Comparison of ENCODE assay signal across 1 cellular context in the genomic region with DNA sequence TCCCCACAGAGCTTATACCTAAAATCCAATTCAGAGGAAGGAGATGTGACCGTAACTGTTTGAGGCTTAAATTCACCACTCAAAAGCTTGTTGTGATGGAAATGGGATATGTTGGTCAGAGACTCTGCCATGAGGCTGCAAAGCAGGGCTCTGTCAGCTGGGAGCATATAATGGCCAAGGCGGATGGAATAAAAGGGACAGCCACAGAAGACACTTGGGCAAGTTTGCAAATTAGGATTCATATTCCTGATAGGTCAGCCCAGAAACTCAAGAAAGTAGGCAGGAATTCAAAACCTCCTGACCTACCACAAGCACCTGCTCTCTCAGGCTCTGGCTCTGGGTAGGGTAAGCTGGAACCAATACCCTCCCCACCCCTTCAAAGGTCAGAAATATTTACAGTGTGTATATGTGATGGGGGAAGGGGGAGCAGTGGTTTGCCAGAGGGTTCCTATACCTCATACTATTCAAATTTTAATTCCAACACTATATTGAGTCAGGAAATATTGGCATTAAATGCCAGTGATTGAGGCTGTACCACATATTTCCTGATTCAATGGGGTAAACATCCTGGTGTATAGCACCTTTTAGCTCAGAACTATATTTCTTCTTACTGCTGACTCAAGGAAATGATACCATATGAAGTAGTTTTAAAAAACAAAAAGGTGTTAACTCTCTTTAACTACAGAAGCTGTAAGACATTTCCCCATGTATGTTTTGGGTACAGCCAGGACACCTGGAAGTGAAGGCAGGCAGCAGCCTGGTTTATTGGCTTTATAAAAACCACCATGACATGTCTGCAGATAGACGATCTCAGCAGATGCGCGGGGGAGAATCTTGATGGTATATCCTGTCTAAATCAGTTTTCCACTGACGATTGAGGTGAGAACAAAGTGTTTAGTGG.
TF ChIP-seq lines count a peak whose summit lies in the region.

No MANE protein-coding gene starts in this region.

TF ChIP-seq in GM12878, 131 proteins besides CTCF, POLR2A, EP300 and RAD21:
- no peak for TF ChIP-seq SPI1 (IDR thresholded peaks at IDR 0.05; ENCODE audit: borderline replicate concordance, insufficient read depth, low read depth, low read length)
- TF ChIP-seq WRNIP1 (IDR thresholded peaks at IDR 0.05; ENCODE audit: borderline replicate concordance, low read depth, low read length), result no peak
- no peak for TF ChIP-seq IKZF2 (IDR thresholded peaks at IDR 0.05)
- no peak for TF ChIP-seq POLR2AphosphoS5 (IDR thresholded peaks at IDR 0.05; ENCODE audit: low read length)
